In the genomic region with DNA sequence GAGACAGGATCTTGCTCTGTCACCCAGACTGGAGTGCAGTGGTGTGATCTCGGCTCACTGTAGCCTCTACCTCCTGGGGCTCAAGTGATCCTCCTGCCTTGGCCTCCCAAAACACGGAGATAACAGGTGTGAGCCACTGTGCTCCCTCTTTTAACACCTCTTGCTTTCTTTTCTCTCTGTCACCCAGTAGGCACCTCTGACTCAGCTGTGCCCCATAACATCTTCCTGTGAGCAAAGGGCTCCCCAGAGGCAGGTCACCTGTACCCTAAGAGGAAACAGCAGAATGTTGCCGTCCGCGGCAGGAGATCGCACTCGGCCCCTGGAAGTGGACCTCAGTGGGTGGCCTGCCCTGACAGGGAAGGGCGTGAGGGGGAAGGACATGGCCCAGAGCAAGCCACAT, we compare ENCODE assay signal across 9 cellular contexts.
DNase-seq lines count a peak whose midpoint lies in the region; TF ChIP-seq lines count a peak whose summit lies in the region.
"Had no signal": no experiment of that assay in that cellular context is flagged by ENCODE, and none has a peak within 500 bp of the region (broad histone marks: within the 10 kb centered on the region; RNA-seq: fewer than 3 reads in every experiment).

No MANE protein-coding gene starts in this region.

- H3K4me3 ChIP-seq in BLaER1 treated with 17β-estradiol and CSF1 and Interleukin-3, amounts not matched to agents 10 nM and 100 nM, result peak overlapping the region in 7 of 10 experiments; percentile 21 to 84 (median 76); a peak in 13 of 20 replicates

- peak; percentile 80 for DNase-seq in activated effector memory CD4-positive, alpha-beta T cell treated with anti-CD3 and anti-CD28 coated beads, Interleukin-2, amount 50 U/mL, for 16 hours
- DNase-seq in nephron progenitor cell (no peak), NCI-H748 treated with DMSO at 0.1 percent for 48 hours (lab: John Stamatoyannopoulos, UW) (no peak), SIG-M5 treated with dmso at 0.1 percent for 504 hours (lab: John Stamatoyannopoulos, UW; ENCODE audit: unreplicated experiment) (no peak), RKO (ENCODE audit: low spot score) (no peak), SKM-1 (lab: John Stamatoyannopoulos, UW; ENCODE audit: unreplicated experiment) (no peak)
- DNase-seq: pancreas had no signal

- peaks cover 64 to 100% (median 89%) of the 10 kb centered on the region in 10 experiments for H3K4me1 ChIP-seq in BLaER1 treated with 17β-estradiol and CSF1 and Interleukin-3, amounts not matched to agents 10 nM and 100 nM
- H3K4me1 ChIP-seq: pancreas had no signal

- H3K36me3 ChIP-seq in BLaER1 treated with 17β-estradiol and CSF1 and Interleukin-3, amounts not matched to agents 10 nM and 100 nM, result peaks cover 0 to 50% (median 30%) of the 10 kb centered on the region in 11 experiments; a peak in 20 of 22 replicates
- H3K36me3 ChIP-seq: pancreas had no signal

- H3K4me3 Mint-ChIP-seq in T-helper 1 cell treated with Interleukin-12 subunit alpha and Interleukin-12 subunit beta and Interleukin-4 antibody, amounts not matched to agents 30 μg/mL and 1 μg/mL, for 36 hours, result peak overlapping the region; percentile 99
- H3K4me3 Mint-ChIP-seq in nephron progenitor cell, result no peak overlapping the region

- H3K27me3 Mint-ChIP-seq in T-helper 1 cell treated with Interleukin-12 subunit alpha and Interleukin-12 subunit beta and Interleukin-4 antibody, amounts not matched to agents 30 μg/mL and 1 μg/mL, for 36 hours (ENCODE audit: low read depth), result no peaks in the 10 kb centered on the region
- H3K27me3 Mint-ChIP-seq in nephron progenitor cell (ENCODE audit: low read depth, poor library complexity), result peaks cover 3% of the 10 kb centered on the region

- peaks cover 0 to 54% (median 30%) of the 10 kb centered on the region in 11 experiments; a peak in 17 of 22 replicates for H4K20me1 ChIP-seq in BLaER1 treated with 17β-estradiol and CSF1 and Interleukin-3, amounts not matched to agents 10 nM and 100 nM

- H3K27me3 ChIP-seq in BLaER1 treated with 17β-estradiol and CSF1 and Interleukin-3, amounts not matched to agents 10 nM and 100 nM, result no peaks in the 10 kb centered on the region
- H3K27me3 ChIP-seq: pancreas had no signal

- H3K27ac Mint-ChIP-seq in T-helper 1 cell treated with Interleukin-12 subunit alpha and Interleukin-12 subunit beta and Interleukin-4 antibody, amounts not matched to agents 30 μg/mL and 1 μg/mL, for 36 hours, result peak overlapping the region; percentile 98
- peak overlapping the region; percentile 68 for H3K27ac Mint-ChIP-seq in nephron progenitor cell

- peak overlapping the region; percentile 94 to 100 (median 97) for H3K4me2 ChIP-seq in BLaER1 treated with 17β-estradiol and CSF1 and Interleukin-3, amounts not matched to agents 10 nM and 100 nM

- peaks cover 20% of the 10 kb centered on the region for H3K36me3 Mint-ChIP-seq in T-helper 1 cell treated with Interleukin-12 subunit alpha and Interleukin-12 subunit beta and Interleukin-4 antibody, amounts not matched to agents 30 μg/mL and 1 μg/mL, for 36 hours (ENCODE audit: low read depth)
- H3K36me3 Mint-ChIP-seq in nephron progenitor cell (ENCODE audit: low read depth), result peaks cover under 1% of the 10 kb centered on the region

- H3K9me3 Mint-ChIP-seq in T-helper 1 cell treated with Interleukin-12 subunit alpha and Interleukin-12 subunit beta and Interleukin-4 antibody, amounts not matched to agents 30 μg/mL and 1 μg/mL, for 36 hours, result no peaks in the 10 kb centered on the region
- no peaks in the 10 kb centered on the region for H3K9me3 Mint-ChIP-seq in nephron progenitor cell

- peak overlapping the region in 9 of 11 experiments; percentile 62 to 95 (median 85); a peak in 18 of 22 replicates for H3K27ac ChIP-seq in BLaER1 treated with 17β-estradiol and CSF1 and Interleukin-3, amounts not matched to agents 10 nM and 100 nM
- H3K27ac ChIP-seq: pancreas had no signal

- TF ChIP-seq CTCF in nephron progenitor cell (IDR thresholded peaks at IDR 0.05), result no peak

- H3K9ac ChIP-seq in BLaER1 treated with 17β-estradiol and CSF1 and Interleukin-3, amounts not matched to agents 10 nM and 100 nM, result peak overlapping the region in 10 of 11 experiments; percentile 38 to 88 (median 82); a peak in 19 of 22 replicates

- peaks cover 44% of the 10 kb centered on the region for H3K4me1 Mint-ChIP-seq in T-helper 1 cell treated with Interleukin-12 subunit alpha and Interleukin-12 subunit beta and Interleukin-4 antibody, amounts not matched to agents 30 μg/mL and 1 μg/mL, for 36 hours (ENCODE audit: low read depth)
- peaks cover 14% of the 10 kb centered on the region for H3K4me1 Mint-ChIP-seq in nephron progenitor cell

- H3K9me3 ChIP-seq in BLaER1 treated with 17β-estradiol and CSF1 and Interleukin-3, amounts not matched to agents 10 nM and 100 nM (replicated peaks in 1 of 11), result no peaks in the 10 kb centered on the region
- H3K9me3 ChIP-seq: pancreas had no signal
